In the genomic region with DNA sequence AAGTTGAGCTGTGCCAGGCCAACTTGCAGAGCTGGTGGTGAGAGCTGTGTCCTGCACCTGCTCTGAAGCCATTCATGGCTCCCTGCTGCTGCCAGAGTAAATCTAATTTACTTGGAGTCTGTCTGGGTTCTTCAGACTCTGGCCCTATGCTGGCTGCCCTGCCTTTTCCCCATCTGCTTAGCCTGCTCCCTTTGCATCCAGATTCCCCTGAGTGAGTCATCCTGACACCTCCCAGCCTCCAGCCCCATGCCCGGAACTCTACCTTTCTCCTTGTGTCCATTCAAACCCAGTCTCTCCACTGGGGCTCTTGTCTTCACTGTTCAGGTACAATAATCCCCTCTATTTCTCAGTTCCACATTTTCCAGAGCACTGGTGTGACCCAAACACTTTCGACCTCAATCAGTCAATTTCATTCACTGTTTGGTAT, we compare ENCODE assay signal across 11 cellular contexts.
DNase-seq lines count a peak whose midpoint lies in the region; ATAC-seq lines count a peak whose summit lies in the region.
"Had no signal": no experiment of that assay in that cellular context is flagged by ENCODE, and none has a peak within 500 bp of the region (broad histone marks: within the 10 kb centered on the region; RNA-seq: fewer than 3 reads in every experiment).

No MANE protein-coding gene starts in this region.

- H3K4me1 ChIP-seq in mesendoderm (ENCODE audit: control insufficient read depth, low read depth, low read length) = no peaks in the 10 kb centered on the region

- no peaks in the 10 kb centered on the region for H3K79me1 ChIP-seq in mesendoderm (ENCODE audit: low read length)

- H3K18ac ChIP-seq in mesendoderm (ENCODE audit: low read length) = no peak overlapping the region

- H3K4ac ChIP-seq in mesendoderm (ENCODE audit: low read depth, low read length) = no peak overlapping the region

- H3K23ac ChIP-seq in mesendoderm (ENCODE audit: low read length) = no peak overlapping the region

- no peak overlapping the region for H2BK15ac ChIP-seq in mesendoderm (replicated peaks; ENCODE audit: low read depth)

- ATAC-seq in HG02759 (IDR thresholded peaks at IDR 0.05; ENCODE audit: unreplicated experiment) = peak; percentile 49
- no peak for ATAC-seq in GM18861 (IDR thresholded peaks at IDR 0.05; ENCODE audit: unreplicated experiment)
- ATAC-seq in GM21367 (IDR thresholded peaks at IDR 0.05; ENCODE audit: unreplicated experiment) = no peak

- H2BK5ac ChIP-seq in mesendoderm (ENCODE audit: low read length) = no peak overlapping the region

- WGBS in mesendoderm (ENCODE audit: extremely low coverage, insufficient coverage, low lambda C conversion rate) = no CpG with 5 or more reads among the region's 2 CpGs

- H3K36me3 ChIP-seq in mesendoderm (ENCODE audit: control insufficient read depth, insufficient read depth, low read length) = no peaks in the 10 kb centered on the region
- H3K36me3 ChIP-seq: right lobe of liver had no signal

- no peak overlapping the region for H2AK5ac ChIP-seq in mesendoderm (ENCODE audit: low read length)

- DNase-seq in Daoy (ENCODE audit: low read depth) = peak; percentile 60
- DNase-seq in astrocyte of the hippocampus (ENCODE audit: low read depth, low spot score) = peak; percentile 74
- DNase-seq in mesendoderm = peak; percentile 83
- DNase-seq in activated CD4-positive, CD25-positive, alpha-beta regulatory T cell (lab: John Stamatoyannopoulos, UW) = no peak
- no peak for DNase-seq in mesenteric fat pad (ENCODE audit: low spot score)
- DNase-seq: activated effector memory CD4-positive, alpha-beta T cell treated with anti-CD3 and anti-CD28 coated beads, Interleukin-2, amount 50 U/mL, for 16 hours; DMS153; right lobe of liver had no signal

- H4K5ac ChIP-seq in mesendoderm (ENCODE audit: low read length) = no peak overlapping the region

- H4K8ac ChIP-seq in mesendoderm (ENCODE audit: low read depth, low read length) = no peak overlapping the region

- no peak overlapping the region for H3K4me2 ChIP-seq in mesendoderm (ENCODE audit: low read length)

- H3K56ac ChIP-seq in mesendoderm (ENCODE audit: low read length) = no peak overlapping the region

- no peak overlapping the region for H3K4me3 ChIP-seq in mesendoderm (ENCODE audit: low read length)
- H3K4me3 ChIP-seq: right lobe of liver had no signal

- H3K79me2 ChIP-seq in mesendoderm (ENCODE audit: control insufficient read depth, insufficient read depth, low read length) = no peaks in the 10 kb centered on the region

- H3K27ac ChIP-seq in mesendoderm (ENCODE audit: low read depth, low read length) = no peak overlapping the region
- H3K27ac ChIP-seq: right lobe of liver had no signal

- no peak overlapping the region for H3K9ac ChIP-seq in mesendoderm (ENCODE audit: low read length)

- no peak overlapping the region for H2BK120ac ChIP-seq in mesendoderm (ENCODE audit: low read depth, low read length)

- H3K27me3 ChIP-seq in mesendoderm (ENCODE audit: insufficient read depth, low read length, poor library complexity) = no peaks in the 10 kb centered on the region
- H3K27me3 ChIP-seq: right lobe of liver had no signal

Comparison
In these comparisons a context has a peak if more than half of its experiments do, and no peak if none do; other contexts are left out.
1. DNase-seq: peak in Daoy (single experiment), astrocyte of the hippocampus (single experiment) and mesendoderm (single experiment); none in activated CD4-positive, CD25-positive, alpha-beta regulatory T cell (0 of 4) and mesenteric fat pad (single experiment).